ENCODE assay signal across 13 cellular contexts in genomic region chr1:236398538-236398937, GRCh38.
"Had no signal": no experiment of that assay in that cellular context is flagged by ENCODE, and none has a peak within 500 bp of the region (broad histone marks: within the 10 kb centered on the region; RNA-seq: fewer than 3 reads in every experiment).

No MANE protein-coding gene starts in this region.

- H3K27me3 ChIP-seq: body of pancreas, ovary had no signal

- H3K4me3 Mint-ChIP-seq: activated CD4-positive, alpha-beta memory T cell treated with anti-CD3 and anti-CD28 coated beads for 36 hours; endodermal cell; memory B cell; natural killer cell treated with Interleukin-12 subunit alpha and Interleukin-12 subunit beta and Interleukin-15 and Interleukin-18, amount 100 ng/mL, for 72 hours had no signal

- DNase-seq: activated CD4-positive, alpha-beta memory T cell treated with anti-CD3 and anti-CD28 coated beads for 36 hours; activated CD8-positive, alpha-beta memory T cell treated with anti-CD3 and anti-CD28 coated beads, Interleukin-2, amount 50 U/mL, for 48 hours; activated naive CD4-positive, alpha-beta T cell treated with anti-CD3 and anti-CD28 coated beads, Interleukin-2, amount 50 U/mL, for 16 hours; amniotic stem cell; body of pancreas; central memory CD4-positive, alpha-beta T cell; endodermal cell; left lung; ovary; stimulated activated CD4-positive, alpha-beta T cell treated with anti-CD3 and anti-CD28 coated beads, Interleukin-2, amount 100 ng/mL, for 48 hours; stimulated activated naive CD4-positive, alpha-beta T cell treated with Interleukin-2 at 50 U/mL for 16 hours had no signal

- H3K36me3 ChIP-seq: left lung, ovary had no signal

- H3K36me3 Mint-ChIP-seq: activated CD4-positive, alpha-beta memory T cell treated with anti-CD3 and anti-CD28 coated beads for 36 hours; natural killer cell treated with Interleukin-12 subunit alpha and Interleukin-12 subunit beta and Interleukin-15 and Interleukin-18, amount 100 ng/mL, for 72 hours had no signal

- H3K9me3 ChIP-seq: body of pancreas, left lung, ovary had no signal

- H3K4me3 ChIP-seq: body of pancreas, left lung, ovary had no signal

- ATAC-seq: body of pancreas; left lung; natural killer cell treated with Interleukin-12 subunit alpha and Interleukin-12 subunit beta and Interleukin-15 and Interleukin-18, amount 100 ng/mL, for 72 hours had no signal

- H3K9me3 Mint-ChIP-seq: activated CD4-positive, alpha-beta memory T cell treated with anti-CD3 and anti-CD28 coated beads for 36 hours; endodermal cell; memory B cell; natural killer cell treated with Interleukin-12 subunit alpha and Interleukin-12 subunit beta and Interleukin-15 and Interleukin-18, amount 100 ng/mL, for 72 hours had no signal

- H3K27ac Mint-ChIP-seq: activated CD4-positive, alpha-beta memory T cell treated with anti-CD3 and anti-CD28 coated beads for 36 hours; endodermal cell; memory B cell; natural killer cell treated with Interleukin-12 subunit alpha and Interleukin-12 subunit beta and Interleukin-15 and Interleukin-18, amount 100 ng/mL, for 72 hours had no signal

- H3K27ac ChIP-seq: body of pancreas, left lung, ovary had no signal
